In genomic region chr1:218850367-218850766, GRCh38 we compare ENCODE assay signal across 27 cellular contexts.
DNase-seq lines count a peak whose midpoint lies in the region; ATAC-seq and TF ChIP-seq lines count a peak whose summit lies in the region.
"Had no signal": no experiment of that assay in that cellular context is flagged by ENCODE, and none has a peak within 500 bp of the region (broad histone marks: within the 10 kb centered on the region; RNA-seq: fewer than 3 reads in every experiment).

No MANE protein-coding gene starts in this region.

- H3K9me2 ChIP-seq in GM23248 (ENCODE audit: insufficient read depth) = no peaks in the 10 kb centered on the region

- in situ Hi-C loops in GM23248 (cut with MboI) = no loop called here

- no peaks in the 10 kb centered on the region for H4K20me1 ChIP-seq in GM23248 (ENCODE audit: insufficient read depth)

- no peak overlapping the region for H2AFZ ChIP-seq in GM23248

- intact Hi-C loops in aorta (cut with DNase I) = no loop called here

- no peak overlapping the region for H3K4me3 Mint-ChIP-seq in natural killer cell treated with Interleukin-12 subunit alpha and Interleukin-12 subunit beta and Interleukin-15 and Interleukin-18, amount 100 ng/mL, for 72 hours
- H3K4me3 Mint-ChIP-seq: mesothelial cell of epicardium; naive thymus-derived CD4-positive, alpha-beta T cell; stimulated activated naive CD8-positive, alpha-beta T cell treated with anti-CD3 and anti-CD28 coated beads, Interleukin-15, amount 100 ng/mL, for 72 hours; WTC11 had no signal

- no peaks in the 10 kb centered on the region for H3K79me2 ChIP-seq in GM23248 (ENCODE audit: insufficient read depth)

- no peaks in the 10 kb centered on the region for H3K4me1 Mint-ChIP-seq in natural killer cell treated with Interleukin-12 subunit alpha and Interleukin-12 subunit beta and Interleukin-15 and Interleukin-18, amount 100 ng/mL, for 72 hours (ENCODE audit: low read depth in 2 of 2)
- H3K4me1 Mint-ChIP-seq: naive thymus-derived CD4-positive, alpha-beta T cell; stimulated activated naive CD8-positive, alpha-beta T cell treated with anti-CD3 and anti-CD28 coated beads, Interleukin-15, amount 100 ng/mL, for 72 hours; WTC11 had no signal

- H3K27ac ChIP-seq in AG04450 (ENCODE audit: low read depth, low read length) = no peak overlapping the region
- H3K27ac ChIP-seq in GM23248 = no peak overlapping the region
- H3K27ac ChIP-seq in SJSA1 = peak overlapping the region; percentile 33
- H3K27ac ChIP-seq in aorta (ENCODE audit: low read depth in 1 of 2, low read length in 2 of 2) = no peak overlapping the region
- H3K27ac ChIP-seq: breast epithelium, Peyer's patch, skin epidermis had no signal

- H3K27me3 Mint-ChIP-seq in natural killer cell treated with Interleukin-12 subunit alpha and Interleukin-12 subunit beta and Interleukin-15 and Interleukin-18, amount 100 ng/mL, for 72 hours = no peaks in the 10 kb centered on the region
- H3K27me3 Mint-ChIP-seq: naive thymus-derived CD4-positive, alpha-beta T cell; stimulated activated naive CD8-positive, alpha-beta T cell treated with anti-CD3 and anti-CD28 coated beads, Interleukin-15, amount 100 ng/mL, for 72 hours had no signal

- peaks cover 11% of the 10 kb centered on the region for H3K9me3 Mint-ChIP-seq in natural killer cell treated with Interleukin-12 subunit alpha and Interleukin-12 subunit beta and Interleukin-15 and Interleukin-18, amount 100 ng/mL, for 72 hours
- H3K9me3 Mint-ChIP-seq: mesothelial cell of epicardium, WTC11 had no signal

- WGBS in GM23248 (ENCODE audit: low coverage in 1 of 2, low lambda C conversion rate in 2 of 2, missing lambda C conversion rate in 2 of 2), 2 experiments = 49 to 50% methylated on average over 2 of the region's 2 CpGs
- WGBS in aorta, 2 donors = 77% methylated on average over 2 of the region's 2 CpGs

- H3K9me3 ChIP-seq in AG04450 (ENCODE audit: control insufficient read depth, insufficient read depth, low read length) (no peaks in the 10 kb centered on the region), GM23248 (ENCODE audit: low read depth) (no peaks in the 10 kb centered on the region), SJSA1 (replicated peaks) (no peaks in the 10 kb centered on the region), aorta (ENCODE audit: control insufficient read depth, low read length) (no peaks in the 10 kb centered on the region)
- H3K9me3 ChIP-seq: breast epithelium, Peyer's patch had no signal

- POLR2A ChIA-PET in AG04450 (lab: Yijun Ruan, JAX) = interaction anchor here (1.0 kb wide), 2 partner anchors 22 to 324 kb away, joined by 3 read pairs; no protein-coding TSS in a partner anchor

- H3K4me3 ChIP-seq in AG04450 (ENCODE audit: low read depth, low read length) = no peak overlapping the region
- no peak overlapping the region for H3K4me3 ChIP-seq in GM23248
- H3K4me3 ChIP-seq in SJSA1 = no peak overlapping the region
- H3K4me3 ChIP-seq in fibroblast of the aortic adventitia (ENCODE audit: low read depth, low read length) = no peak overlapping the region
- H3K4me3 ChIP-seq in aorta (ENCODE audit: low read length in 2 of 2) = no peak overlapping the region
- H3K4me3 ChIP-seq: breast epithelium, GM12878, Peyer's patch, skin epidermis had no signal

- no peak overlapping the region for H3K4me2 ChIP-seq in GM23248 (ENCODE audit: unreplicated experiment)

- H3K9ac ChIP-seq in GM23248 = no peak overlapping the region

- H3K4me1 ChIP-seq in GM23248 (ENCODE audit: insufficient read depth) (peaks cover 15% of the 10 kb centered on the region), SJSA1 (replicated peaks) (peaks cover 22% of the 10 kb centered on the region), aorta (ENCODE audit: control insufficient read depth in 1 of 2, insufficient read depth in 2 of 2, low read length in 2 of 2) (no peaks in the 10 kb centered on the region)
- H3K4me1 ChIP-seq: breast epithelium, Peyer's patch had no signal

- TF ChIP-seq CTCF in AG04450 (IDR thresholded peaks at IDR 0.05; ENCODE audit: low read depth, low read length) (no peak), fibroblast of the aortic adventitia (IDR thresholded peaks at IDR 0.05; ENCODE audit: insufficient read depth, low read length) (no peak)

- H3K36me3 Mint-ChIP-seq in natural killer cell treated with Interleukin-12 subunit alpha and Interleukin-12 subunit beta and Interleukin-15 and Interleukin-18, amount 100 ng/mL, for 72 hours = no peaks in the 10 kb centered on the region
- H3K36me3 Mint-ChIP-seq: mesothelial cell of epicardium; naive thymus-derived CD4-positive, alpha-beta T cell; WTC11 had no signal

- DNase-seq in AG04450 (ENCODE audit: low read depth, low spot score) = peak; percentile 36
- peak; percentile 11 for DNase-seq in GM23248
- DNase-seq in SJSA1 (ENCODE audit: low read depth in 1 of 2, low spot score in 2 of 2) = peak; percentile 71 to 81
- DNase-seq in fibroblast of the aortic adventitia (ENCODE audit: low read depth) = peak; percentile 22
- no peak for DNase-seq in NCI-H345 (lab: John Stamatoyannopoulos, UW)
- DNase-seq in natural killer cell treated with Interleukin-12 subunit alpha and Interleukin-12 subunit beta and Interleukin-15 and Interleukin-18, amount 100 ng/mL, for 72 hours (ENCODE audit: low spot score) = no peak
- no peak for DNase-seq in activated CD4-positive, alpha-beta T cell treated with anti-CD3 and anti-CD28 coated beads for 48 hours
- no peak for DNase-seq in aorta
- DNase-seq: activated naive CD4-positive, alpha-beta T cell treated with Interleukin-2 at 50 U/mL for 16 hours; amygdala; DMS79; effector CD4-positive, alpha-beta T cell; left ventricle myocardium superior; naive thymus-derived CD4-positive, alpha-beta T cell; NCI-H1092 treated with DMSO at 0.1 percent for 48 hours; NCI-H187; NCI-H526 treated with DMSO at 0.1 percent for 48 hours; Peyer's patch; SHP77 treated with DMSO at 0.1 percent for 48 hours; stimulated activated naive CD8-positive, alpha-beta T cell treated with anti-CD3 and anti-CD28 coated beads, Interleukin-15, amount 100 ng/mL, for 72 hours; SW 1271; T1000 had no signal

- H3K36me3 ChIP-seq in GM23248 (ENCODE audit: low read depth) = no peaks in the 10 kb centered on the region
- H3K36me3 ChIP-seq in SJSA1 = no peaks in the 10 kb centered on the region
- no peaks in the 10 kb centered on the region for H3K36me3 ChIP-seq in aorta (ENCODE audit: control insufficient read depth in 1 of 2, insufficient read depth in 2 of 2, low read length in 1 of 2)
- H3K36me3 ChIP-seq: breast epithelium, Peyer's patch had no signal

- H3K27me3 ChIP-seq in AG04450 (ENCODE audit: control insufficient read depth, insufficient read depth, low read length) = no peaks in the 10 kb centered on the region
- no peaks in the 10 kb centered on the region for H3K27me3 ChIP-seq in GM23248 (replicated peaks; ENCODE audit: insufficient read depth)
- H3K27me3 ChIP-seq in SJSA1 (replicated peaks) = no peaks in the 10 kb centered on the region
- no peaks in the 10 kb centered on the region for H3K27me3 ChIP-seq in aorta (ENCODE audit: control insufficient read depth in 1 of 2, insufficient read depth in 2 of 2, low read length in 1 of 2)
- H3K27me3 ChIP-seq: breast epithelium, Peyer's patch had no signal

- H3F3A ChIP-seq in GM23248 (ENCODE audit: insufficient read depth) = peaks cover 6% of the 10 kb centered on the region

- H3K27ac Mint-ChIP-seq in natural killer cell treated with Interleukin-12 subunit alpha and Interleukin-12 subunit beta and Interleukin-15 and Interleukin-18, amount 100 ng/mL, for 72 hours = no peak overlapping the region
- H3K27ac Mint-ChIP-seq: mesothelial cell of epicardium; naive thymus-derived CD4-positive, alpha-beta T cell; stimulated activated naive CD8-positive, alpha-beta T cell treated with anti-CD3 and anti-CD28 coated beads, Interleukin-15, amount 100 ng/mL, for 72 hours; WTC11 had no signal

- no peak for ATAC-seq in natural killer cell treated with Interleukin-12 subunit alpha and Interleukin-12 subunit beta and Interleukin-15 and Interleukin-18, amount 100 ng/mL, for 72 hours
- ATAC-seq in aorta (ENCODE audit: low FRiP score) = no peak
- ATAC-seq: GM12878; left ventricle myocardium superior; naive thymus-derived CD4-positive, alpha-beta T cell; stimulated activated naive CD8-positive, alpha-beta T cell treated with anti-CD3 and anti-CD28 coated beads, Interleukin-15, amount 100 ng/mL, for 72 hours; WTC11 had no signal

- CTCF ChIA-PET in AG04450 (lab: Charles Lee) = no interaction called here

Comparison
In these comparisons a context has a peak if more than half of its experiments do, and no peak if none do; other contexts are left out.
1. DNase-seq: peak in AG04450 (single experiment), GM23248 (single experiment), SJSA1 (2 of 2) and fibroblast of the aortic adventitia (single experiment); none in NCI-H345 (single experiment), natural killer cell treated with Interleukin-12 subunit alpha and Interleukin-12 subunit beta and Interleukin-15 and Interleukin-18, amount 100 ng/mL, for 72 hours (single experiment), activated CD4-positive, alpha-beta T cell treated with anti-CD3 and anti-CD28 coated beads for 48 hours (single experiment) and aorta (0 of 2).